ENCODE assay signal across 9 cellular contexts in the genomic region with DNA sequence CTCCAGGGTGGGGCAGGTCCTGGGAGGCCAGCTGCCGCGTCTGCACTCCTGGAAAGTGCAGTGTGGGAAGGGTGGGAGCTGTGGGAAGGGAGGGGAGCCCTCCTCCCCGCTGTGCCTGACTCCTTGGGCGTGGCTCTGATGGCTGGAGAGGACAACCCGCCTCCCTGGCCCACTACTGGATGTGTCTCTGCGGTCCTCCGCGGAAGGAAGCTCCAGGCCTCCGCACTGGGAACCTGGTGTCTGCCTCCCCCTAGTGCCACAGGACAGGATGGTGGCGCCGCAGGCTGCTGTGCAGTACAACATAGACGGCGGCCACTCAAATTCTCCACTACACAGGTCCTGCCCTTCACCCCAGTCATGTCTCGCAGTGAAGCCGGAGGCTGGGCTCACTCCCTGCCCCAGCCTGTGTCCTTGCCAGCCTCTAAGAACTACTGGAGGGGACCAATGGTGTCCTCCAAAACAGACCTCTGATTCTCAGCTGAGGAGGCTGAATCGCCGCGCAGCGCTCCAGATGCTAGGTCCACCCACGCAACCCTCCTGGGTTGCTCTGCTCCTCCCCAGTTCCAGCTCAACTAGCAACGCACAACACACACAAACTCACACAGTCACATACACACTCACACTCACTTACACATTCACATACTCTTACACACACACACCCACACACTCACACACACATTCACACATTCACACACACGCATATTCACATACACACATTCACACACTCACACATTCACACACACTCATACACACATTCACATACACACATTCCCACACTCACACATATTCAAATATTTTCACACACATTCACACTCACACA. TPM values are rescaled to one million over a fixed set of nuclear protein-coding genes. Genes with fewer than 3 reads are reported as not detected.
DNase-seq lines count a peak whose midpoint lies in the region; ATAC-seq, FAIRE-seq and TF ChIP-seq lines count a peak whose summit lies in the region.
"Had no signal": no experiment of that assay in that cellular context is flagged by ENCODE, and none has a peak within 500 bp of the region (broad histone marks: within the 10 kb centered on the region; RNA-seq: fewer than 3 reads in every experiment).

No MANE protein-coding gene starts in this region.

- intact Hi-C loops in body of pancreas (cut with DNase I), result loop anchor here (5.0 kb wide), 1 partner anchor 248 kb away; no protein-coding TSS in a partner anchor

- H3K9ac ChIP-seq in keratinocyte (ENCODE audit: control insufficient read depth, extremely low read depth, insufficient read depth, low read length), result no peak overlapping the region

- no peaks in the 10 kb centered on the region for H3K4me1 ChIP-seq in SJSA1 (replicated peaks)
- peaks cover 4% of the 10 kb centered on the region for H3K4me1 ChIP-seq in body of pancreas
- H3K4me1 ChIP-seq in keratinocyte (ENCODE audit: control insufficient read depth, extremely low read depth, insufficient read depth, low read length), result no peaks in the 10 kb centered on the region

- dilution Hi-C loops in keratinocyte (cut with MboI; ENCODE audit: extremely low pct_ligation_motif_present, low sequenced_read_pairs), result loop anchor here (25.0 kb wide), 1 partner anchor 372 kb away; no protein-coding TSS in a partner anchor

- H3K79me2 ChIP-seq in keratinocyte (ENCODE audit: control insufficient read depth, insufficient read depth, low read length), result no peaks in the 10 kb centered on the region

- H3K27ac ChIP-seq in SJSA1 (no peak overlapping the region), body of pancreas (no peak overlapping the region), keratinocyte (ENCODE audit: control insufficient read depth, insufficient read depth, low read length) (no peak overlapping the region)

- ATAC-seq in body of pancreas (peak; percentile 66), GM21381 (IDR thresholded peaks at IDR 0.05; ENCODE audit: unreplicated experiment) (no peak)

- peak overlapping the region; percentile 12 for H3K4me2 ChIP-seq in keratinocyte (ENCODE audit: control insufficient read depth, extremely low read depth, insufficient read depth, low read depth, low read length)

- DNase-seq in NCI-H1417 (lab: John Stamatoyannopoulos, UW) (peak; percentile 67 to 80 (median 78)), NCI-H1417 treated with DMSO at 0.1 percent for 48 hours (lab: John Stamatoyannopoulos, UW) (no peak), LoVo (ENCODE audit: low spot score) (peak; percentile 25), SJSA1 (ENCODE audit: low read depth in 1 of 2, low spot score in 2 of 2) (peak; percentile 28 to 69), body of pancreas (peak in 3 of 4 donors; percentile 56 to 69 (median 59)), keratinocyte (ENCODE audit: low read depth, low spot score) (no peak)
- DNase-seq in stimulated activated CD8-positive, alpha-beta memory T cell treated with anti-CD3 and anti-CD28 coated beads, Interleukin-4, amount 100 ng/mL, for 48 hours, result peak; percentile 66

- peak overlapping the region; percentile 8 for H2AFZ ChIP-seq in keratinocyte (ENCODE audit: control insufficient read depth, low read length)

- TF ChIP-seq CTCF in body of pancreas (IDR thresholded peaks at IDR 0.05) (peak in 5 of 7 experiments; percentile 10 to 48 (median 31)), keratinocyte (optimal IDR thresholded peaks at IDR 0.05 in 1 of 3, IDR thresholded peaks at IDR 0.05 in 1 of 3, conservative IDR thresholded peaks at IDR 0.05 in 1 of 3; ENCODE audit: extremely low read depth in 1 of 3, insufficient read depth in 2 of 3, low read length in 3 of 3) (peak; percentile 43 to 88 (median 80))

- FAIRE-seq in keratinocyte (lab: Jason Lieb, UNC), result no peak
- FAIRE-seq: A204.1 had no signal

- H3K4me3 ChIP-seq in SJSA1 (no peak overlapping the region), body of pancreas (no peak overlapping the region), keratinocyte (ENCODE audit: control insufficient read depth in 2 of 3, extremely low read depth in 1 of 3, insufficient read depth in 2 of 3, low read depth in 1 of 3, low read length in 3 of 3) (no peak overlapping the region)

- H4K20me1 ChIP-seq in keratinocyte (ENCODE audit: control insufficient read depth, extremely low read depth, insufficient read depth, low read length), result no peaks in the 10 kb centered on the region

- peak in 1 of 3 donors; percentile 4 for TF ChIP-seq POLR2A in body of pancreas (IDR thresholded peaks at IDR 0.05)

- H3K36me3 ChIP-seq in SJSA1 (no peaks in the 10 kb centered on the region), body of pancreas (replicated peaks in 1 of 2; ENCODE audit: insufficient read depth in 1 of 2, low read depth in 2 of 2) (no peaks in the 10 kb centered on the region), keratinocyte (ENCODE audit: control insufficient read depth in 2 of 2, extremely low read depth in 1 of 2, insufficient read depth in 2 of 2, low read length in 2 of 2) (no peaks in the 10 kb centered on the region)

- no peaks in the 10 kb centered on the region for H3K9me1 ChIP-seq in keratinocyte (ENCODE audit: control insufficient read depth, extremely low read depth, insufficient read depth, low read length)

- WGBS in body of pancreas, 2 donors, result 39 to 56% methylated on average over 12 to 22 of the region's 22 CpGs

- H3K9me3 ChIP-seq in SJSA1 (replicated peaks), result no peaks in the 10 kb centered on the region
- no peaks in the 10 kb centered on the region for H3K9me3 ChIP-seq in body of pancreas
- H3K9me3 ChIP-seq in keratinocyte (ENCODE audit: control insufficient read depth, low read depth, low read length), result no peaks in the 10 kb centered on the region

- no peaks in the 10 kb centered on the region for H3K27me3 ChIP-seq in SJSA1 (replicated peaks)
- no peaks in the 10 kb centered on the region for H3K27me3 ChIP-seq in body of pancreas
- peaks cover 8% of the 10 kb centered on the region for H3K27me3 ChIP-seq in keratinocyte (ENCODE audit: control insufficient read depth, extremely low read depth, insufficient read depth, low read length)

RNA-seq across cellular contexts. Expression of a gene that starts 12.4 kb away (rescaled TPM):
- 0.03 TPM in 1 of 2 replicates, not detected in the other for total RNA-seq in SJSA1 (2014; rRNA removed; shearing (Covaris generic))
- 1 to 10 TPM in 1 of 2 donors, under 1 TPM in 1; 0.33 to 1.6 TPM for total RNA-seq in body of pancreas
- polyA plus RNA-seq in keratinocyte, result not detected in 3 replicates
- polyA plus RNA-seq in keratinocyte (2011; ENCODE audit: low read depth), result not detected
- not detected in 2 replicates for polyA plus RNA-seq in keratinocyte (2011; cell fraction: cytosol; rRNA removed)
- polyA plus RNA-seq in keratinocyte (2011; cell fraction: nucleus; rRNA removed), result not detected in 2 replicates
- polyA plus RNA-seq in keratinocyte (2012; ENCODE audit: low replicate concordance), result not detected in 2 replicates
- not detected in 3 replicates for polyA minus RNA-seq in keratinocyte
- polyA minus RNA-seq in keratinocyte (2011; cell fraction: cytosol; rRNA and poly(A)+ RNA removed), result not detected
- not detected in 2 replicates for polyA minus RNA-seq in keratinocyte (2011; cell fraction: nucleus; rRNA and poly(A)+ RNA removed)

RNA-seq across cellular contexts. Expression of a gene that starts 15.1 kb away (rescaled TPM):
- total RNA-seq in SJSA1 (2014; rRNA removed; shearing (Covaris generic)), result not detected in 2 replicates
- 100 to 1,000 TPM; 290 to 396 TPM for total RNA-seq in body of pancreas
- not detected in 3 replicates for polyA plus RNA-seq in keratinocyte
- not detected for polyA plus RNA-seq in keratinocyte (2011; ENCODE audit: low read depth)
- not detected in 2 replicates for polyA plus RNA-seq in keratinocyte (2011; cell fraction: cytosol; rRNA removed)
- polyA plus RNA-seq in keratinocyte (2011; cell fraction: nucleus; rRNA removed), result not detected in 2 replicates
- not detected in 2 replicates for polyA plus RNA-seq in keratinocyte (2012; ENCODE audit: low replicate concordance)
- polyA minus RNA-seq in keratinocyte, result not detected in 3 replicates
- polyA minus RNA-seq in keratinocyte (2011; cell fraction: cytosol; rRNA and poly(A)+ RNA removed), result not detected
- not detected in 2 replicates for polyA minus RNA-seq in keratinocyte (2011; cell fraction: nucleus; rRNA and poly(A)+ RNA removed)

Comparison
In these comparisons a context has a peak if more than half of its experiments do, and no peak if none do; other contexts are left out.
1. DNase-seq: peak in NCI-H1417 (3 of 3), LoVo (single experiment), SJSA1 (2 of 2), body of pancreas (3 of 4) and stimulated activated CD8-positive, alpha-beta memory T cell treated with anti-CD3 and anti-CD28 coated beads, Interleukin-4, amount 100 ng/mL, for 48 hours (single experiment); none in NCI-H1417 treated with DMSO at 0.1 percent for 48 hours (single experiment) and keratinocyte (single experiment).
2. RNA of a gene that starts 15.1 kb away (total RNA-seq): 290 to 396 TPM in body of pancreas; not detected in SJSA1; every median in the first group is over 100 times any median in the second.